Comparison of ENCODE assay signal across 8 cellular contexts in the genomic region with DNA sequence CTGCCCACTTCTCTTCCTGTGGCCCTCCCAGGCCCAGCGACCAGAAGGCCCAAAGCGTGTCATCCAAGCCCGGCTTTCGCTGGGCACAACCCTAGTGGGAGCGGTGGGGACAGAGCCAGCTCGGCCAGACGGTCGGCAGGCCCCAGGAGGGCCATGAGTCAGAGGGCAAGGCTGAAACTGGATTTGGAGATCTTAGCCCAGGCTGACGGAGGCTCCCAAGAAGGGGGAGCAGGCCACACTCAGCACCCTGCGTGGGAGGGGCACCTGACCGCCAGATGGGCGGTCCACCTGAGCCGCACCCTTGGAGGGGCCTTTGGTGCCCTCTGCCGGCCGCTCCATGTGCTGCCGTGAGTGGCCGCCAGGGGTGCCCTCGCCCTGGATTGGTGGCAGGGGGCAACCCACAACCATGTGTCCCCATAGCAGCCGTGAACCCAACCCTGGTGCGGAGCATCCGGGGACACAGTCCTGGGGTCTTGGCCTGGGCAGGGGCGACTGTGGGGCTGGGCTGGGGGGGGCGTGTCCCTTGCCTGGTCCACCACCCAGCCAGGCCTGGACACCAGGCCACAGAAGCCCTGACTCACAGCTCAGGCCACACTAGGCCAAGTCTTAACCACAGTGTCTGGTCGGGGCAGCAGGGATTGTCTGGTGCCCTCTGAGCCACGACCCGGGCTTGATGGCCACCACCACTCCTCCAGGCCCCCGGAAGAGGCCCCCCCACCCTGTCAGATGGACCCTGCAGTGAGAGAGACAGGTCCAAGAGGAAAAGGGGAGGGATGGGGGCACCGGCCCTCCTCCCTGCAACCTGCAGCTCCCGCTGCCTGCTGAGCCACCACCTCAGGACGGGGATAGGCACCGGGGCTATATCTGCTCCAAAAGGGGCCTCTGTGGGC.
DNase-seq lines count a peak whose midpoint lies in the region; ATAC-seq and TF ChIP-seq lines count a peak whose summit lies in the region.

No MANE protein-coding gene starts in this region.

- no peak overlapping the region for H3K4me3 ChIP-seq in NB4 (ENCODE audit: low read depth, low read length)

- no peak for TF ChIP-seq POLR2A in NB4 (IDR thresholded peaks at IDR 0.05; ENCODE audit: extremely low read depth, insufficient read length)

- DNase-seq in AG20443 (ENCODE audit: low spot score) = peak; percentile 97
- peak; percentile 89 for DNase-seq in GM19240 (ENCODE audit: insufficient read length, low spot score)
- peak; percentile 80 for DNase-seq in NB4 (ENCODE audit: low read depth)
- peak in 56 of 61 donors; percentile 15 to 81 (median 52) for DNase-seq in caudate nucleus (lab: John Stamatoyannopoulos, UW)
- DNase-seq in kidney tubule cell (ENCODE audit: low spot score) = peak; percentile 98
- peak; percentile 77 for DNase-seq in stimulated activated CD4-positive, alpha-beta T cell treated with anti-CD3 and anti-CD28 coated beads, Interleukin-1b, Interleukin-23, amount 100 ng/mL, for 48 hours

- peak overlapping the region; percentile 98 for H3K27ac ChIP-seq in caudate nucleus (ENCODE audit: low read depth, low read length)

- peak; percentile 96 for TF ChIP-seq CTCF in NB4 (IDR thresholded peaks at IDR 0.05; ENCODE audit: low read depth, low read length)

- peak; percentile 80 to 81 for ATAC-seq in activated CD4-positive, CD25-positive, alpha-beta regulatory T cell treated with anti-CD3 and anti-CD28 coated beads, Interleukin-2, amount 50 U/mL, for 24 hours
- ATAC-seq in HG02840 (IDR thresholded peaks at IDR 0.05; ENCODE audit: low FRiP score, unreplicated experiment) = no peak
